In the genomic region with DNA sequence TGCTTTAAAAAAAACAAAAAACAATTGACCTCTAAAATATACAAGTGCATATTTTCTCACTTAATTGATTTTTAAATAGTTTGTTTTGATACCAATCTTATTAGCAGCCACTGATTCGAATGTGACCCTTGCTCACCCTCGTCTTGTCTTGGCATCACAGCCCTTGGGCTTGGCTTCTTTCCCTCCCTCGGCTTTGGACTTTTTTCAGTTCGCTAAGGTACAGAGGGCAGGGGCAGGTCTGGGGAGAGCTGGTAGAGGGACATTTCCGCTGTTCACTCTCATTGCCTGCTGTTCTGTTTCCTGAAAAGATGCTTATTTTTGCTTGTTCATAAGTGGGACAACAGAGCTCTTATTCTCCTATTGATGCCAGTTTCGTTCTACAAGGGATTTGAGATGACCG, we compare ENCODE assay signal across 20 cellular contexts.
DNase-seq lines count a peak whose midpoint lies in the region; ATAC-seq, FAIRE-seq and TF ChIP-seq lines count a peak whose summit lies in the region.
"Had no signal": no experiment of that assay in that cellular context is flagged by ENCODE, and none has a peak within 500 bp of the region (broad histone marks: within the 10 kb centered on the region; RNA-seq: fewer than 3 reads in every experiment).

No MANE protein-coding gene starts in this region.

- no peaks in the 10 kb centered on the region for H4K20me1 ChIP-seq in neural progenitor cell (ENCODE audit: low read depth)
- H4K20me1 ChIP-seq: BLaER1 treated with 17β-estradiol and CSF1 and Interleukin-3, amounts not matched to agents 10 nM and 100 nM had no signal

- no peaks in the 10 kb centered on the region for H3F3A ChIP-seq in neural progenitor cell (ENCODE audit: low read depth)

- H3K4me2 ChIP-seq in neural progenitor cell = no peak overlapping the region
- H3K4me2 ChIP-seq: BLaER1 treated with 17β-estradiol and CSF1 and Interleukin-3, amounts not matched to agents 10 nM and 100 nM; GM23338 had no signal

- peak; percentile 76 for FAIRE-seq in GM12891 (lab: Jason Lieb, UNC)
- FAIRE-seq: GM12878, H54 had no signal

- WGBS in right lobe of liver (ENCODE audit: insufficient coverage, low coverage, low lambda C conversion rate, missing lambda C conversion rate) = 23% methylated on average over 7 of the region's 7 CpGs
- WGBS in heart left ventricle, 4 donors = 69 to 83% (median 77%) methylated on average over 7 of the region's 7 CpGs

- H3K4me3 ChIP-seq in colonic mucosa = no peak overlapping the region
- H3K4me3 ChIP-seq in right lobe of liver = no peak overlapping the region
- H3K4me3 ChIP-seq in heart left ventricle = no peak overlapping the region
- no peak overlapping the region for H3K4me3 ChIP-seq in neural progenitor cell
- H3K4me3 ChIP-seq: BLaER1 treated with 17β-estradiol and CSF1 and Interleukin-3, amounts not matched to agents 10 nM and 100 nM; GM12878; GM23338 had no signal

- H3K4me3 Mint-ChIP-seq in neural progenitor cell = no peak overlapping the region
- H3K4me3 Mint-ChIP-seq: B cell, GM23338 had no signal

- TF ChIP-seq POLR2A in GM12891 (IDR thresholded peaks at IDR 0.05; ENCODE audit: low read depth, low read length) = no peak
- TF ChIP-seq POLR2A in right lobe of liver (IDR thresholded peaks at IDR 0.05) = no peak
- TF ChIP-seq POLR2A in heart left ventricle (IDR thresholded peaks at IDR 0.05) = no peak

- H2AFZ ChIP-seq in neural progenitor cell (replicated peaks) = no peak overlapping the region
- H2AFZ ChIP-seq: GM23338 had no signal

- H3K9ac ChIP-seq in colonic mucosa (ENCODE audit: low read depth in 2 of 2, low read length in 2 of 2) = no peak overlapping the region
- H3K9ac ChIP-seq in neural progenitor cell = no peak overlapping the region
- H3K9ac ChIP-seq: BLaER1 treated with 17β-estradiol and CSF1 and Interleukin-3, amounts not matched to agents 10 nM and 100 nM had no signal

- H3K27ac ChIP-seq in colonic mucosa = no peak overlapping the region
- no peak overlapping the region for H3K27ac ChIP-seq in right lobe of liver
- no peak overlapping the region for H3K27ac ChIP-seq in heart left ventricle
- H3K27ac ChIP-seq in neural progenitor cell = no peak overlapping the region
- H3K27ac ChIP-seq: BLaER1 treated with 17β-estradiol and CSF1 and Interleukin-3, amounts not matched to agents 10 nM and 100 nM; HL-60 had no signal

- no peak for DNase-seq in GM12891 (ENCODE audit: insufficient read length, low spot score)
- DNase-seq in colonic mucosa = peak; percentile 20
- DNase-seq in right lobe of liver = peak in 1 of 3 donors; percentile 61
- no peak for DNase-seq in heart left ventricle
- DNase-seq in neural progenitor cell (ENCODE audit: low spot score) = no peak
- DNase-seq: COR-L47, DMS 273 treated with DMSO at 0.1 percent for 48 hours, DMS53, DND-41, EL, HCEC 1CT, IMR-90 had no signal

- H3K79me2 ChIP-seq in neural progenitor cell (ENCODE audit: low read depth) = no peaks in the 10 kb centered on the region

- no peaks in the 10 kb centered on the region for H3K36me3 Mint-ChIP-seq in neural progenitor cell
- H3K36me3 Mint-ChIP-seq: CD8-positive, alpha-beta memory T cell had no signal

- peaks cover 2% of the 10 kb centered on the region for H3K27me3 Mint-ChIP-seq in neural progenitor cell (ENCODE audit: insufficient read depth, low read depth)
- H3K27me3 Mint-ChIP-seq: B cell had no signal

- H3K36me3 ChIP-seq in colonic mucosa (no peaks in the 10 kb centered on the region), right lobe of liver (no peaks in the 10 kb centered on the region), heart left ventricle (no peaks in the 10 kb centered on the region), neural progenitor cell (no peaks in the 10 kb centered on the region)
- H3K36me3 ChIP-seq: BLaER1 treated with 17β-estradiol and CSF1 and Interleukin-3, amounts not matched to agents 10 nM and 100 nM had no signal

- ATAC-seq in right lobe of liver = peak; percentile 76 to 90 (median 82)
- no peak for ATAC-seq in GM18861 (IDR thresholded peaks at IDR 0.05; ENCODE audit: unreplicated experiment)
- ATAC-seq in heart left ventricle = no peak
- ATAC-seq: GM12878, GM23338 had no signal

- no peaks in the 10 kb centered on the region for H3K4me1 Mint-ChIP-seq in neural progenitor cell
- H3K4me1 Mint-ChIP-seq: B cell, GM23338 had no signal

- peaks cover 2% of the 10 kb centered on the region for H3K9me3 Mint-ChIP-seq in neural progenitor cell
- H3K9me3 Mint-ChIP-seq: GM23338 had no signal

- no peak overlapping the region for H3K27ac Mint-ChIP-seq in neural progenitor cell
- H3K27ac Mint-ChIP-seq: B cell; CD8-positive, alpha-beta memory T cell; GM23338 had no signal

- H3K27me3 ChIP-seq in colonic mucosa (no peaks in the 10 kb centered on the region), right lobe of liver (no peaks in the 10 kb centered on the region), heart left ventricle (peaks cover 0 to 9% (median 0%) of the 10 kb centered on the region in 9 donors), neural progenitor cell (no peaks in the 10 kb centered on the region)
- H3K27me3 ChIP-seq: BLaER1 treated with 17β-estradiol and CSF1 and Interleukin-3, amounts not matched to agents 10 nM and 100 nM had no signal

- intact Hi-C loops in colonic mucosa (cut with DNase I) = no loop called here
- intact Hi-C loops in right lobe of liver (cut with DNase I) = no loop called here
- intact Hi-C loops in heart left ventricle (cut with DNase I) = no loop called here

- no peaks in the 10 kb centered on the region for H3K9me3 ChIP-seq in colonic mucosa
- H3K9me3 ChIP-seq in right lobe of liver = no peaks in the 10 kb centered on the region
- H3K9me3 ChIP-seq in heart left ventricle = no peaks in the 10 kb centered on the region
- peaks cover 4% of the 10 kb centered on the region for H3K9me3 ChIP-seq in neural progenitor cell (ENCODE audit: low read depth)
- H3K9me3 ChIP-seq: BLaER1 treated with 17β-estradiol and CSF1 and Interleukin-3, amounts not matched to agents 10 nM and 100 nM had no signal

- TF ChIP-seq CTCF in colonic mucosa (IDR thresholded peaks at IDR 0.05) (no peak), right lobe of liver (IDR thresholded peaks at IDR 0.05) (no peak), heart left ventricle (IDR thresholded peaks at IDR 0.05) (no peak), neural progenitor cell (IDR thresholded peaks at IDR 0.05) (no peak)

- H3K4me1 ChIP-seq in colonic mucosa (no peaks in the 10 kb centered on the region), right lobe of liver (no peaks in the 10 kb centered on the region), heart left ventricle (no peaks in the 10 kb centered on the region), neural progenitor cell (no peaks in the 10 kb centered on the region)

TF ChIP-seq in GM12891, 5 proteins besides CTCF, POLR2A, EP300 and RAD21:
- TF ChIP-seq POLR2AphosphoS5 (IDR thresholded peaks at IDR 0.05; ENCODE audit: low read depth, low read length) = no peak

Comparison
In these comparisons a context has a peak if more than half of its experiments do, and no peak if none do; other contexts are left out.
1. ATAC-seq: peak in right lobe of liver (4 of 4); none in GM18861 (single experiment) and heart left ventricle (0 of 4).